Comparison of ENCODE assay signal across 1 cellular context in genomic region chr3:5086708-5087107, GRCh38.
TF ChIP-seq lines count a peak whose summit lies in the region.

No MANE protein-coding gene starts in this region.

TF ChIP-seq in K562, 482 proteins besides CTCF, POLR2A, EP300 and RAD21 (continued from another document):
- TF ChIP-seq, protein P1, sequence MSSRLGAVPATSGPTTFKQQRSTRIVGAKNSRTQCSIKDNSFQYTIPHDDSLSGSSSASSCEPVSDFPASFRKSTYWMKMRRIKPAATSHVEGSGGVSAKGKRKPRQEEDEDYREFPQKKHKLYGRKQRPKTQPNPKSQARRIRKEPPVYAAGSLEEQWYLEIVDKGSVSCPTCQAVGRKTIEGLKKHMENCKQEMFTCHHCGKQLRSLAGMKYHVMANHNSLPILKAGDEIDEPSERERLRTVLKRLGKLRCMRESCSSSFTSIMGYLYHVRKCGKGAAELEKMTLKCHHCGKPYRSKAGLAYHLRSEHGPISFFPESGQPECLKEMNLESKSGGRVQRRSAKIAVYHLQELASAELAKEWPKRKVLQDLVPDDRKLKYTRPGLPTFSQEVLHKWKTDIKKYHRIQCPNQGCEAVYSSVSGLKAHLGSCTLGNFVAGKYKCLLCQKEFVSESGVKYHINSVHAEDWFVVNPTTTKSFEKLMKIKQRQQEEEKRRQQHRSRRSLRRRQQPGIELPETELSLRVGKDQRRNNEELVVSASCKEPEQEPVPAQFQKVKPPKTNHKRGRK (tag; IDR thresholded peaks at IDR 0.05) = no peak
